ENCODE assay signal across 7 cellular contexts in the genomic region with DNA sequence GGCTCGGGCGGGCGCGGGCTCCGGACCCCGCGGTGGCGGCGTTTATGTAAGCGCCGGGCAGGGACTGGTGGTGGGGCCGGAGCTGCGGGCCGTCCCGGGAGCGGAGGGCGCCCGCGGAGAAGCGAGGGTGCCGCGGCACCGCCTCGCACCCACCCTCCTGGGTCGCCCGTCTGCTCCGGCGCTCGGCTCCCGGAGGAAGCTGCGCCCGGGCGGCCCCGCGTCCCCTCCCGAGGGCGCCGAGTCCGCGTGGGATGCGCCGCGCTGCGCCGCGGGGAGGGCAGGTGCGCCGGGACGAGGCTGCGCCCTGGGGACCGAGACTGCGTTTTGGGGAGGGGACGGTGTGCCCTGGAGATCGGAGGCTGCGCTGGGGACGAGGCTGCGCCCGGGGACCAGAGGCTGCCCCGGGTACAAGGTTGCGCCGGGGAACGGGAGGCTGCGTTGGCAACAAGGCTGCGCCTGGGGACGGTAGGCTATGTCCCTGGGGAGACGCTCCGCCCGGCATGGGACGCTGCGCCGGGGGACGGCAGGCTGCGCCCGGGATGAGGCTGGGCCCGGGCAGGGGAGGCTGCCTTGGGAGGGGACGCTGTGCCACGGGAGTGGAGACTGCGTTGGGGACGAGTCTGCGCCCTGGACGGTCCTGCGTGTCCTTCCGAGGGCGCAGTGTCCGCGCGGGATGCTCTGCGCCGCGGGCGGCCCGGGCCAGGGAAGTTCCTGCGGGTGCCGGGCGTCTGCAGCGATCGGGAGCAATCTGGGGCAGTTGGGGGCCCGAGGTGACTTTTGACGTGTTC. TPM values are rescaled to one million over a fixed set of nuclear protein-coding genes. Genes with fewer than 3 reads are reported as not detected.
DNase-seq lines count a peak whose midpoint lies in the region; ATAC-seq and TF ChIP-seq lines count a peak whose summit lies in the region.

No MANE protein-coding gene starts in this region.

- ATAC-seq in GM19023 (IDR thresholded peaks at IDR 0.05; ENCODE audit: unreplicated experiment): peak; percentile 23
- ATAC-seq in naive B cell (ENCODE audit: low read depth in 2 of 2): peak in 1 of 2 donors; percentile 14
- ATAC-seq in HG03457 (IDR thresholded peaks at IDR 0.05; ENCODE audit: unreplicated experiment): no peak

- H3K4me1 ChIP-seq in HUES48 (ENCODE audit: control insufficient read depth, insufficient read depth, low read length) (peaks cover 5% of the 10 kb centered on the region; the same call in 1 of the 2 replicates), esophagus (ENCODE audit: control insufficient read depth in 2 of 2, insufficient read depth in 2 of 2, low read length in 1 of 2) (no peaks in the 10 kb centered on the region), uterus (peaks cover 0 to 4% of the 10 kb centered on the region in 2 donors)

- H3K9me3 ChIP-seq in HUES48 (ENCODE audit: control insufficient read depth, insufficient read depth, low read length) (no peaks in the 10 kb centered on the region), esophagus (ENCODE audit: control insufficient read depth in 2 of 2, insufficient read depth in 1 of 2, low read depth in 1 of 2, low read length in 1 of 2) (no peaks in the 10 kb centered on the region), uterus (no peaks in the 10 kb centered on the region)

- H3K4me3 Mint-ChIP-seq in activated CD4-positive, alpha-beta T cell treated with anti-CD3 and anti-CD28 coated beads, Interleukin-2, amount 10 ng/mL, durations not matched to agents 7 days and 5 days: peak overlapping the region; percentile 83
- peak overlapping the region; percentile 80 to 98 (median 96) for H3K4me3 Mint-ChIP-seq in naive B cell

- peaks cover 22% of the 10 kb centered on the region for H3K27me3 ChIP-seq in HUES48 (ENCODE audit: control insufficient read depth, insufficient read depth, low read length)
- no peaks in the 10 kb centered on the region for H3K27me3 ChIP-seq in esophagus (ENCODE audit: control insufficient read depth in 1 of 2, insufficient read depth in 2 of 2, low read length in 2 of 2)
- no peaks in the 10 kb centered on the region for H3K27me3 ChIP-seq in uterus

- H3K36me3 Mint-ChIP-seq in activated CD4-positive, alpha-beta T cell treated with anti-CD3 and anti-CD28 coated beads, Interleukin-2, amount 10 ng/mL, durations not matched to agents 7 days and 5 days (ENCODE audit: low read depth): peaks cover 5% of the 10 kb centered on the region
- no peaks in the 10 kb centered on the region for H3K36me3 Mint-ChIP-seq in naive B cell

- 1% methylated on average over 86 to 99 of the region's 99 CpGs for WGBS in esophagus, 2 donors

- TF ChIP-seq CTCF in uterus (IDR thresholded peaks at IDR 0.05): no peak

- intact Hi-C loops in uterus (cut with DNase I; ENCODE audit: low total_unique reads): loop anchor here (10.0 kb wide), 1 partner anchor 60 kb away; no protein-coding TSS in a partner anchor

- H3K27ac Mint-ChIP-seq in activated CD4-positive, alpha-beta T cell treated with anti-CD3 and anti-CD28 coated beads, Interleukin-2, amount 10 ng/mL, durations not matched to agents 7 days and 5 days: peak overlapping the region; percentile 79
- peak overlapping the region in 5 of 6 donors; percentile 30 to 96 (median 92) for H3K27ac Mint-ChIP-seq in naive B cell

- no peaks in the 10 kb centered on the region for H3K36me3 ChIP-seq in HUES48 (ENCODE audit: control insufficient read depth, insufficient read depth, low read length)
- H3K36me3 ChIP-seq in esophagus (ENCODE audit: control insufficient read depth in 2 of 2, insufficient read depth in 2 of 2, low read length in 1 of 2): no peaks in the 10 kb centered on the region
- H3K36me3 ChIP-seq in uterus: no peaks in the 10 kb centered on the region

- H3K9ac ChIP-seq in HUES48 (ENCODE audit: low read depth, low read length): no peak overlapping the region

- H3K9me3 Mint-ChIP-seq in activated CD4-positive, alpha-beta T cell treated with anti-CD3 and anti-CD28 coated beads, Interleukin-2, amount 10 ng/mL, durations not matched to agents 7 days and 5 days: no peaks in the 10 kb centered on the region
- no peaks in the 10 kb centered on the region for H3K9me3 Mint-ChIP-seq in naive B cell

- peak overlapping the region; percentile 64 for H3K4me3 ChIP-seq in HUES48 (ENCODE audit: low read depth, low read length)
- peak overlapping the region; percentile 68 to 78 for H3K4me3 ChIP-seq in esophagus (ENCODE audit: low read depth in 1 of 2, low read length in 2 of 2)
- H3K4me3 ChIP-seq in uterus: peak overlapping the region; percentile 76 to 79

- peak; percentile 23 for DNase-seq in activated CD4-positive, alpha-beta T cell treated with anti-CD3 and anti-CD28 coated beads, Interleukin-2, amount 10 ng/mL, durations not matched to agents 7 days and 5 days
- DNase-seq in naive B cell (no peak), uterus (no peak)

- POLR2A ChIA-PET in activated CD4-positive, alpha-beta T cell treated with anti-CD3 and anti-CD28 coated beads, Interleukin-2, amount 10 ng/mL, durations not matched to agents 7 days and 5 days (lab: Charles Lee): no interaction called here

- peaks cover 52% of the 10 kb centered on the region for H3K4me1 Mint-ChIP-seq in activated CD4-positive, alpha-beta T cell treated with anti-CD3 and anti-CD28 coated beads, Interleukin-2, amount 10 ng/mL, durations not matched to agents 7 days and 5 days
- H3K4me1 Mint-ChIP-seq in naive B cell: peaks cover 40 to 55% (median 53%) of the 10 kb centered on the region in 3 donors

- H3K27ac ChIP-seq in HUES48 (ENCODE audit: low read depth, low read length) (no peak overlapping the region), esophagus (ENCODE audit: low read depth in 2 of 2, low read length in 1 of 2) (peak overlapping the region; percentile 45 to 70), uterus (peak overlapping the region; percentile 70 to 80)

- H3K27me3 Mint-ChIP-seq in activated CD4-positive, alpha-beta T cell treated with anti-CD3 and anti-CD28 coated beads, Interleukin-2, amount 10 ng/mL, durations not matched to agents 7 days and 5 days: no peaks in the 10 kb centered on the region
- H3K27me3 Mint-ChIP-seq in naive B cell: no peaks in the 10 kb centered on the region

- no peak for TF ChIP-seq POLR2A in uterus (IDR thresholded peaks at IDR 0.05)

- CTCF ChIA-PET in activated CD4-positive, alpha-beta T cell treated with anti-CD3 and anti-CD28 coated beads, Interleukin-2, amount 10 ng/mL, durations not matched to agents 7 days and 5 days (lab: Charles Lee): interaction anchor here (1.3 kb wide), 1 partner anchor 65 kb away, joined by 4 read pairs; no protein-coding TSS in a partner anchor

RNA-seq across cellular contexts. Expression of a gene that starts 0.6 kb away (rescaled TPM):
- 10 to 100 TPM; 43.3 to 45.4 TPM for total RNA-seq in activated CD4-positive, alpha-beta T cell treated with anti-CD3 and anti-CD28 coated beads, Interleukin-2, amount 10 ng/mL, durations not matched to agents 7 days and 5 days
- polyA plus RNA-seq in esophagus: 1 to 10 TPM; 4.7 to 7.9 TPM
- 10 to 100 TPM; 19.9 to 63.5 (median 28.7) TPM for polyA plus RNA-seq in naive B cell (ENCODE audit: low read depth in 6 of 6)
- total RNA-seq in uterus: 10 to 100 TPM; 21.8 to 69.6 (median 43.3) TPM
